Comparison of ENCODE assay signal across 22 cellular contexts in genomic region chr16:68499011-68499410, GRCh38. TPM values are rescaled to one million over a fixed set of nuclear protein-coding genes. Genes with fewer than 3 reads are reported as not detected.
DNase-seq lines count a peak whose midpoint lies in the region; ATAC-seq and TF ChIP-seq lines count a peak whose summit lies in the region.
"Had no signal": no experiment of that assay in that cellular context is flagged by ENCODE, and none has a peak within 500 bp of the region (broad histone marks: within the 10 kb centered on the region; RNA-seq: fewer than 3 reads in every experiment).

No MANE protein-coding gene starts in this region.

- H3K36me3 ChIP-seq in A673 (ENCODE audit: insufficient read depth, low read length, poor library complexity, severe bottlenecking) = no peaks in the 10 kb centered on the region
- no peaks in the 10 kb centered on the region for H3K36me3 ChIP-seq in GM23338 (ENCODE audit: insufficient read depth)
- H3K36me3 ChIP-seq: gastrocnemius medialis had no signal

- no peak for TF ChIP-seq CTCF in A673 (conservative IDR thresholded peaks at IDR 0.05; ENCODE audit: low read depth, low read length)
- TF ChIP-seq CTCF in GM23338 (conservative IDR thresholded peaks at IDR 0.05; ENCODE audit: low read depth in 2 of 2) = no peak

- H3K4me3 Mint-ChIP-seq in activated CD4-positive, alpha-beta memory T cell treated with anti-CD3 and anti-CD28 coated beads, Interleukin-2, amount 10 ng/mL, durations not matched to agents 7 days and 5 days = no peak overlapping the region
- no peak overlapping the region for H3K4me3 Mint-ChIP-seq in GM23338
- H3K4me3 Mint-ChIP-seq: activated CD8-positive, alpha-beta T cell treated with anti-CD3 and anti-CD28 coated beads, Interleukin-2, amount 10 ng/mL, durations not matched to agents 7 days and 5 days; activated naive CD4-positive, alpha-beta T cell treated with anti-CD3 and anti-CD28 coated beads, Interleukin-2, amount 10 ng/mL, durations not matched to agents 7 days and 5 days; activated T-cell treated with anti-CD3 and anti-CD28 coated beads, Interleukin-2, amount 50 U/mL, for 4 hours; central memory CD8-positive, alpha-beta T cell; natural killer cell treated with Interleukin-12 subunit alpha and Interleukin-12 subunit beta and Interleukin-15 and Interleukin-18, amount 100 ng/mL, for 72 hours; type B pancreatic cell had no signal

- 30% methylated on average over 5 of the region's 5 CpGs for WGBS in right cardiac atrium

- DNase-seq in A673 (ENCODE audit: low spot score) (peak; percentile 27), COR-L47 (lab: John Stamatoyannopoulos, UW) (peak; percentile 62), NCI-H146 treated with DMSO at 0.1 percent for 48 hours (lab: John Stamatoyannopoulos, UW; ENCODE audit: unreplicated experiment) (peak; percentile 0), RPMI8226 (peak; percentile 76), right cardiac atrium (no peak), GM23338 (ENCODE audit: low spot score) (no peak), substantia nigra (lab: John Stamatoyannopoulos, UW) (no peak)
- DNase-seq in activated CD4-positive, alpha-beta memory T cell treated with anti-CD3 and anti-CD28 coated beads, Interleukin-2, amount 10 ng/mL, durations not matched to agents 7 days and 5 days = no peak
- DNase-seq: activated CD4-positive, CD25-positive, alpha-beta regulatory T cell; activated CD8-positive, alpha-beta T cell treated with anti-CD3 and anti-CD28 coated beads, Interleukin-2, amount 10 ng/mL, durations not matched to agents 7 days and 5 days; activated naive CD4-positive, alpha-beta T cell treated with anti-CD3 and anti-CD28 coated beads, Interleukin-2, amount 10 ng/mL, durations not matched to agents 7 days and 5 days; activated T-cell treated with anti-CD3 and anti-CD28 coated beads, Interleukin-2, amount 50 U/mL, for 4 hours; anterior cingulate cortex; erythroblast; gastrocnemius medialis; IMR-90; NCI-H1048; stimulated activated CD4-positive, alpha-beta T cell treated with anti-CD3 and anti-CD28 coated beads, Interleukin-1b, Interleukin-23, amount 100 ng/mL, for 48 hours; stimulated activated naive CD8-positive, alpha-beta T cell treated with anti-CD3 and anti-CD28 coated beads, Interleukin-15, Interleukin-2, amounts not matched to agents 100 U/mL and 50 U/mL, for 24 hours had no signal

- peaks cover 2% of the 10 kb centered on the region for H3K27me3 Mint-ChIP-seq in activated CD4-positive, alpha-beta memory T cell treated with anti-CD3 and anti-CD28 coated beads, Interleukin-2, amount 10 ng/mL, durations not matched to agents 7 days and 5 days
- peaks cover 17% of the 10 kb centered on the region for H3K27me3 Mint-ChIP-seq in GM23338 (ENCODE audit: insufficient read depth, low read depth, poor library complexity)
- H3K27me3 Mint-ChIP-seq: central memory CD8-positive, alpha-beta T cell; natural killer cell treated with Interleukin-12 subunit alpha and Interleukin-12 subunit beta and Interleukin-15 and Interleukin-18, amount 100 ng/mL, for 72 hours had no signal

- H3K36me3 Mint-ChIP-seq in activated CD4-positive, alpha-beta memory T cell treated with anti-CD3 and anti-CD28 coated beads, Interleukin-2, amount 10 ng/mL, durations not matched to agents 7 days and 5 days (ENCODE audit: low read depth) = no peaks in the 10 kb centered on the region
- peaks cover 3% of the 10 kb centered on the region; the same call in 1 of the 3 replicates for H3K36me3 Mint-ChIP-seq in GM23338 (ENCODE audit: low read depth)
- H3K36me3 Mint-ChIP-seq: activated naive CD4-positive, alpha-beta T cell treated with anti-CD3 and anti-CD28 coated beads, Interleukin-2, amount 10 ng/mL, durations not matched to agents 7 days and 5 days; natural killer cell treated with Interleukin-12 subunit alpha and Interleukin-12 subunit beta and Interleukin-15 and Interleukin-18, amount 100 ng/mL, for 72 hours; type B pancreatic cell had no signal

- H3K79me2 ChIP-seq in GM23338 (replicated peaks; ENCODE audit: insufficient read depth) = no peaks in the 10 kb centered on the region

- peaks cover 10% of the 10 kb centered on the region for H3K27me3 ChIP-seq in A673 (replicated peaks; ENCODE audit: insufficient read depth, low read depth, low read length, poor library complexity)
- no peaks in the 10 kb centered on the region for H3K27me3 ChIP-seq in right cardiac atrium (ENCODE audit: control insufficient read depth, insufficient read depth)
- no peaks in the 10 kb centered on the region for H3K27me3 ChIP-seq in GM23338 (ENCODE audit: insufficient read depth)
- H3K27me3 ChIP-seq: gastrocnemius medialis had no signal

- CTCF ChIA-PET in A673 (lab: Charles Lee) = no interaction called here
- CTCF ChIA-PET in activated CD4-positive, alpha-beta memory T cell treated with anti-CD3 and anti-CD28 coated beads, Interleukin-2, amount 10 ng/mL, durations not matched to agents 7 days and 5 days (lab: Charles Lee) = no interaction called here

- H3K27ac Mint-ChIP-seq in activated CD4-positive, alpha-beta memory T cell treated with anti-CD3 and anti-CD28 coated beads, Interleukin-2, amount 10 ng/mL, durations not matched to agents 7 days and 5 days = no peak overlapping the region
- no peak overlapping the region for H3K27ac Mint-ChIP-seq in GM23338
- H3K27ac Mint-ChIP-seq: activated CD8-positive, alpha-beta T cell treated with anti-CD3 and anti-CD28 coated beads, Interleukin-2, amount 10 ng/mL, durations not matched to agents 7 days and 5 days; activated naive CD4-positive, alpha-beta T cell treated with anti-CD3 and anti-CD28 coated beads, Interleukin-2, amount 10 ng/mL, durations not matched to agents 7 days and 5 days; natural killer cell treated with Interleukin-12 subunit alpha and Interleukin-12 subunit beta and Interleukin-15 and Interleukin-18, amount 100 ng/mL, for 72 hours; type B pancreatic cell had no signal

- H3K27ac ChIP-seq in A673 (ENCODE audit: low read depth, low read length, poor library complexity, severe bottlenecking) (no peak overlapping the region), right cardiac atrium (ENCODE audit: low read length) (no peak overlapping the region), GM23338 (ENCODE audit: low read depth) (no peak overlapping the region), substantia nigra (ENCODE audit: low read depth, low read length, poor library complexity, severe bottlenecking) (no peak overlapping the region)
- H3K27ac ChIP-seq: gastrocnemius medialis had no signal

- POLR2A ChIA-PET in A673 (lab: Charles Lee; ENCODE audit: low non-redundant PET) = no interaction called here
- POLR2A ChIA-PET in activated CD4-positive, alpha-beta memory T cell treated with anti-CD3 and anti-CD28 coated beads, Interleukin-2, amount 10 ng/mL, durations not matched to agents 7 days and 5 days (lab: Charles Lee) = no interaction called here

- no peak for ATAC-seq in right cardiac atrium
- no peak for ATAC-seq in GM23338
- ATAC-seq: activated CD8-positive, alpha-beta T cell treated with anti-CD3 and anti-CD28 coated beads, Interleukin-2, amount 10 ng/mL, durations not matched to agents 7 days and 5 days; activated T-cell treated with anti-CD3 and anti-CD28 coated beads, Interleukin-2, amount 50 U/mL, for 4 hours; gastrocnemius medialis; natural killer cell treated with Interleukin-12 subunit alpha and Interleukin-12 subunit beta and Interleukin-15 and Interleukin-18, amount 100 ng/mL, for 72 hours; stimulated activated naive CD8-positive, alpha-beta T cell treated with anti-CD3 and anti-CD28 coated beads, Interleukin-15, Interleukin-2, amounts not matched to agents 100 U/mL and 50 U/mL, for 24 hours had no signal

- no peak overlapping the region for H2AFZ ChIP-seq in GM23338

- intact Hi-C loops in A673 (cut with micrococcal nuclease; ENCODE audit: unreplicated experiment) (no loop called here), right cardiac atrium (cut with DNase I) (no loop called here)

- no peak overlapping the region for H3K4me2 ChIP-seq in GM23338

- H3F3A ChIP-seq in GM23338 (replicated peaks; ENCODE audit: low read depth) = no peaks in the 10 kb centered on the region

- H3K4me3 ChIP-seq in A673 (ENCODE audit: low read depth, low read length, poor library complexity, severe bottlenecking) (no peak overlapping the region), right cardiac atrium (ENCODE audit: low read length) (no peak overlapping the region), GM23338 (no peak overlapping the region)
- H3K4me3 ChIP-seq: gastrocnemius medialis had no signal

- no peaks in the 10 kb centered on the region for H3K4me1 Mint-ChIP-seq in activated CD4-positive, alpha-beta memory T cell treated with anti-CD3 and anti-CD28 coated beads, Interleukin-2, amount 10 ng/mL, durations not matched to agents 7 days and 5 days
- no peaks in the 10 kb centered on the region for H3K4me1 Mint-ChIP-seq in GM23338
- H3K4me1 Mint-ChIP-seq: activated naive CD4-positive, alpha-beta T cell treated with anti-CD3 and anti-CD28 coated beads, Interleukin-2, amount 10 ng/mL, durations not matched to agents 7 days and 5 days; central memory CD8-positive, alpha-beta T cell had no signal

- no peaks in the 10 kb centered on the region for H3K9me3 Mint-ChIP-seq in activated CD4-positive, alpha-beta memory T cell treated with anti-CD3 and anti-CD28 coated beads, Interleukin-2, amount 10 ng/mL, durations not matched to agents 7 days and 5 days
- H3K9me3 Mint-ChIP-seq in GM23338 = peaks cover 4% of the 10 kb centered on the region; the same call in 2 of the 3 replicates
- H3K9me3 Mint-ChIP-seq: activated naive CD4-positive, alpha-beta T cell treated with anti-CD3 and anti-CD28 coated beads, Interleukin-2, amount 10 ng/mL, durations not matched to agents 7 days and 5 days; activated T-cell treated with anti-CD3 and anti-CD28 coated beads, Interleukin-2, amount 50 U/mL, for 4 hours; central memory CD8-positive, alpha-beta T cell; natural killer cell treated with Interleukin-12 subunit alpha and Interleukin-12 subunit beta and Interleukin-15 and Interleukin-18, amount 100 ng/mL, for 72 hours had no signal

- H4K20me1 ChIP-seq in GM23338 (replicated peaks; ENCODE audit: insufficient read depth) = no peaks in the 10 kb centered on the region

- BruUV-seq in A673 (replicated peaks; lab: Mats Ljungman, UMichigan) = no TSS peak

- H3K9me3 ChIP-seq in A673 (ENCODE audit: low read depth, low read length, poor library complexity, severe bottlenecking) (no peaks in the 10 kb centered on the region), right cardiac atrium (ENCODE audit: control insufficient read depth, low read length) (no peaks in the 10 kb centered on the region)
- H3K9me3 ChIP-seq: gastrocnemius medialis had no signal

- no peaks in the 10 kb centered on the region for H3K9me2 ChIP-seq in GM23338 (ENCODE audit: insufficient read depth)

- H3K4me1 ChIP-seq in A673 (ENCODE audit: insufficient read depth, low read length, poor library complexity, severe bottlenecking) = no peaks in the 10 kb centered on the region
- no peaks in the 10 kb centered on the region for H3K4me1 ChIP-seq in right cardiac atrium (ENCODE audit: control insufficient read depth, insufficient read depth, low read length)
- H3K4me1 ChIP-seq in GM23338 (ENCODE audit: insufficient read depth) = no peaks in the 10 kb centered on the region
- H3K4me1 ChIP-seq: gastrocnemius medialis had no signal

RNA-seq across cellular contexts. Expression of gene ZFP90, which starts 40.1 kb away (rescaled TPM):
- total RNA-seq in A673 (2021) (17.5 and 25.7 TPM in 2 replicates), right cardiac atrium (10 to 100 TPM; 12.2 to 14.3 (median 12.5) TPM)
- polyA plus RNA-seq in right cardiac atrium (8.4 TPM), GM23338 (2016; fragmentation: Nextera tagmentation; extraction: Ambion mirVana) (10.0 and 12.8 TPM in 2 replicates)
- 10 to 100 TPM; 35.2 to 36.5 TPM for total RNA-seq in activated CD4-positive, alpha-beta memory T cell treated with anti-CD3 and anti-CD28 coated beads, Interleukin-2, amount 10 ng/mL, durations not matched to agents 7 days and 5 days
- total RNA-seq in GM23338 (2014; rRNA removed; shearing (Covaris generic)) = 14.6 and 20.5 TPM in 2 replicates

RNA-seq across cellular contexts. Expression of gene SMPD3, which starts 50.7 kb away (rescaled TPM):
- total RNA-seq in A673 (2021) (0.17 and 0.70 TPM in 2 replicates), right cardiac atrium (under 1 TPM; 0.17 to 0.94 (median 0.51) TPM)
- polyA plus RNA-seq in right cardiac atrium (0.14 TPM), GM23338 (2016; fragmentation: Nextera tagmentation; extraction: Ambion mirVana) (0.57 and 0.68 TPM in 2 replicates)
- under 1 TPM; 0.38 to 0.53 TPM for total RNA-seq in activated CD4-positive, alpha-beta memory T cell treated with anti-CD3 and anti-CD28 coated beads, Interleukin-2, amount 10 ng/mL, durations not matched to agents 7 days and 5 days
- total RNA-seq in GM23338 (2014; rRNA removed; shearing (Covaris generic)) = 0.31 and 0.83 TPM in 2 replicates
- total RNA-seq: IMR-90 had no signal
- polyA plus RNA-seq: IMR-90 had no signal

Comparison
In these comparisons a context has a peak if more than half of its experiments do, and no peak if none do; other contexts are left out.
1. DNase-seq: peak in A673 (single experiment), COR-L47 (single experiment), NCI-H146 treated with DMSO at 0.1 percent for 48 hours (single experiment) and RPMI8226 (single experiment); none in right cardiac atrium (0 of 3), activated CD4-positive, alpha-beta memory T cell treated with anti-CD3 and anti-CD28 coated beads, Interleukin-2, amount 10 ng/mL, durations not matched to agents 7 days and 5 days (single experiment), GM23338 (single experiment) and substantia nigra (0 of 49).